ENCODE assay signal across 21 cellular contexts in genomic region chr1:20882837-20883236, GRCh38.
"Had no signal": no experiment of that assay in that cellular context is flagged by ENCODE, and none has a peak within 500 bp of the region (broad histone marks: within the 10 kb centered on the region; RNA-seq: fewer than 3 reads in every experiment).

No MANE protein-coding gene starts in this region.

- H3K4me3 Mint-ChIP-seq: activated CD8-positive, alpha-beta T cell treated with anti-CD3 and anti-CD28 coated beads, Interleukin-2, amount 10 ng/mL, durations not matched to agents 7 days and 5 days; activated naive CD8-positive, alpha-beta T cell treated with anti-CD3 and anti-CD28 coated beads, Interleukin-2, amount 10 ng/mL, durations not matched to agents 7 days and 5 days; effector memory CD8-positive, alpha-beta T cell; naive thymus-derived CD8-positive, alpha-beta T cell had no signal

- H3K27ac ChIP-seq: heart left ventricle, prostate gland, thyroid gland had no signal

- FAIRE-seq: frontal cortex, small intestine, urothelium cell line had no signal

- ATAC-seq: activated CD8-positive, alpha-beta T cell treated with anti-CD3 and anti-CD28 coated beads, Interleukin-2, amount 10 ng/mL, durations not matched to agents 7 days and 5 days; effector memory CD8-positive, alpha-beta T cell; heart left ventricle; left cardiac atrium; naive thymus-derived CD8-positive, alpha-beta T cell; right cardiac atrium; SK-N-SH treated with all-trans-retinoic acid at 6 μM for 48 hours had no signal

- H3K4me1 ChIP-seq: heart left ventricle, prostate gland, thyroid gland had no signal

- H3K9me3 Mint-ChIP-seq: activated naive CD8-positive, alpha-beta T cell treated with anti-CD3 and anti-CD28 coated beads, Interleukin-2, amount 10 ng/mL, durations not matched to agents 7 days and 5 days; effector memory CD8-positive, alpha-beta T cell; naive thymus-derived CD8-positive, alpha-beta T cell had no signal

- DNase-seq: activated CD4-positive, alpha-beta T cell treated with anti-CD3 and anti-CD28 coated beads for 48 hours; activated CD8-positive, alpha-beta memory T cell treated with anti-CD3 and anti-CD28 coated beads, Interleukin-2, amount 50 U/mL, for 4 hours; activated CD8-positive, alpha-beta T cell treated with anti-CD3 and anti-CD28 coated beads, Interleukin-2, amount 10 ng/mL, durations not matched to agents 7 days and 5 days; activated effector memory CD4-positive, alpha-beta T cell treated with anti-CD3 and anti-CD28 coated beads, Interleukin-2, amount 50 U/mL, for 16 hours; activated naive CD8-positive, alpha-beta T cell treated with anti-CD3 and anti-CD28 coated beads, Interleukin-2, amount 10 ng/mL, durations not matched to agents 7 days and 5 days; activated T-cell treated with anti-CD3 and anti-CD28 coated beads, Interleukin-2, amount 50 U/mL, for 48 hours; cerebellar nuclear complex; dermis blood vessel endothelial cell; effector memory CD8-positive, alpha-beta T cell; heart left ventricle; left cardiac atrium; naive thymus-derived CD8-positive, alpha-beta T cell; right cardiac atrium; small intestine; stimulated activated CD4-positive, alpha-beta T cell treated with anti-CD3 and anti-CD28 coated beads, Interleukin-4, amount 100 ng/mL, for 4 hours; stimulated activated CD8-positive, alpha-beta memory T cell treated with anti-CD3 and anti-CD28 coated beads, Interleukin-4, amount 100 ng/mL, for 48 hours; thyroid gland had no signal

- H3K27ac Mint-ChIP-seq: activated CD8-positive, alpha-beta T cell treated with anti-CD3 and anti-CD28 coated beads, Interleukin-2, amount 10 ng/mL, durations not matched to agents 7 days and 5 days; activated naive CD8-positive, alpha-beta T cell treated with anti-CD3 and anti-CD28 coated beads, Interleukin-2, amount 10 ng/mL, durations not matched to agents 7 days and 5 days had no signal

- H3K27me3 Mint-ChIP-seq: activated naive CD8-positive, alpha-beta T cell treated with anti-CD3 and anti-CD28 coated beads, Interleukin-2, amount 10 ng/mL, durations not matched to agents 7 days and 5 days; effector memory CD8-positive, alpha-beta T cell; naive thymus-derived CD8-positive, alpha-beta T cell had no signal

- H3K4me3 ChIP-seq: heart left ventricle, prostate gland, thyroid gland had no signal

- H3K9me3 ChIP-seq: heart left ventricle, prostate gland, thyroid gland had no signal

- H3K27me3 ChIP-seq: heart left ventricle, thyroid gland had no signal

- H3K36me3 ChIP-seq: prostate gland had no signal

- H3K4me1 Mint-ChIP-seq: activated naive CD8-positive, alpha-beta T cell treated with anti-CD3 and anti-CD28 coated beads, Interleukin-2, amount 10 ng/mL, durations not matched to agents 7 days and 5 days; naive thymus-derived CD8-positive, alpha-beta T cell had no signal
